In the genomic region with DNA sequence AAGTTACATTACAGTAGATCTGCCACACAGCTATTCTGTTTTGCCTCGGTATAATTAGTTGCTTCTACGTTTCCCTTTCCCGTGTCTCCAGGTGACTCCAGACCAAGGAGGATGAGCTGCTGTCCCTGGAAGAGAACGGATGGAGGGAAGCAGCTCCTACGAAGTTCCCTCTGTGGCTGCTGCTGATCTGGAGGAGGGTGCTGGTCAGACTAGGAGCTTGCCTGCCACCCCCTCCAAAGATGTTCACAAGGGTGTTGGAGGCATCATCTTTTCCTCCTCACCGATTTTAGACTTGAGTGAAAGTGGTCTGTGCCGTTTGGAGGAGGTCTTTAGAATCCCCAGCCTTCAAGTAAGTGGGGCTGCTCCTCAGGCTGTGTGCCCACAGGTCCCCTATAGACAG, we compare ENCODE assay signal across 1 cellular context.
TF ChIP-seq lines count a peak whose summit lies in the region.

No MANE protein-coding gene starts in this region.

TF ChIP-seq in GM23338, 12 proteins besides CTCF, POLR2A, EP300 and RAD21:
- TF ChIP-seq, protein P1, sequence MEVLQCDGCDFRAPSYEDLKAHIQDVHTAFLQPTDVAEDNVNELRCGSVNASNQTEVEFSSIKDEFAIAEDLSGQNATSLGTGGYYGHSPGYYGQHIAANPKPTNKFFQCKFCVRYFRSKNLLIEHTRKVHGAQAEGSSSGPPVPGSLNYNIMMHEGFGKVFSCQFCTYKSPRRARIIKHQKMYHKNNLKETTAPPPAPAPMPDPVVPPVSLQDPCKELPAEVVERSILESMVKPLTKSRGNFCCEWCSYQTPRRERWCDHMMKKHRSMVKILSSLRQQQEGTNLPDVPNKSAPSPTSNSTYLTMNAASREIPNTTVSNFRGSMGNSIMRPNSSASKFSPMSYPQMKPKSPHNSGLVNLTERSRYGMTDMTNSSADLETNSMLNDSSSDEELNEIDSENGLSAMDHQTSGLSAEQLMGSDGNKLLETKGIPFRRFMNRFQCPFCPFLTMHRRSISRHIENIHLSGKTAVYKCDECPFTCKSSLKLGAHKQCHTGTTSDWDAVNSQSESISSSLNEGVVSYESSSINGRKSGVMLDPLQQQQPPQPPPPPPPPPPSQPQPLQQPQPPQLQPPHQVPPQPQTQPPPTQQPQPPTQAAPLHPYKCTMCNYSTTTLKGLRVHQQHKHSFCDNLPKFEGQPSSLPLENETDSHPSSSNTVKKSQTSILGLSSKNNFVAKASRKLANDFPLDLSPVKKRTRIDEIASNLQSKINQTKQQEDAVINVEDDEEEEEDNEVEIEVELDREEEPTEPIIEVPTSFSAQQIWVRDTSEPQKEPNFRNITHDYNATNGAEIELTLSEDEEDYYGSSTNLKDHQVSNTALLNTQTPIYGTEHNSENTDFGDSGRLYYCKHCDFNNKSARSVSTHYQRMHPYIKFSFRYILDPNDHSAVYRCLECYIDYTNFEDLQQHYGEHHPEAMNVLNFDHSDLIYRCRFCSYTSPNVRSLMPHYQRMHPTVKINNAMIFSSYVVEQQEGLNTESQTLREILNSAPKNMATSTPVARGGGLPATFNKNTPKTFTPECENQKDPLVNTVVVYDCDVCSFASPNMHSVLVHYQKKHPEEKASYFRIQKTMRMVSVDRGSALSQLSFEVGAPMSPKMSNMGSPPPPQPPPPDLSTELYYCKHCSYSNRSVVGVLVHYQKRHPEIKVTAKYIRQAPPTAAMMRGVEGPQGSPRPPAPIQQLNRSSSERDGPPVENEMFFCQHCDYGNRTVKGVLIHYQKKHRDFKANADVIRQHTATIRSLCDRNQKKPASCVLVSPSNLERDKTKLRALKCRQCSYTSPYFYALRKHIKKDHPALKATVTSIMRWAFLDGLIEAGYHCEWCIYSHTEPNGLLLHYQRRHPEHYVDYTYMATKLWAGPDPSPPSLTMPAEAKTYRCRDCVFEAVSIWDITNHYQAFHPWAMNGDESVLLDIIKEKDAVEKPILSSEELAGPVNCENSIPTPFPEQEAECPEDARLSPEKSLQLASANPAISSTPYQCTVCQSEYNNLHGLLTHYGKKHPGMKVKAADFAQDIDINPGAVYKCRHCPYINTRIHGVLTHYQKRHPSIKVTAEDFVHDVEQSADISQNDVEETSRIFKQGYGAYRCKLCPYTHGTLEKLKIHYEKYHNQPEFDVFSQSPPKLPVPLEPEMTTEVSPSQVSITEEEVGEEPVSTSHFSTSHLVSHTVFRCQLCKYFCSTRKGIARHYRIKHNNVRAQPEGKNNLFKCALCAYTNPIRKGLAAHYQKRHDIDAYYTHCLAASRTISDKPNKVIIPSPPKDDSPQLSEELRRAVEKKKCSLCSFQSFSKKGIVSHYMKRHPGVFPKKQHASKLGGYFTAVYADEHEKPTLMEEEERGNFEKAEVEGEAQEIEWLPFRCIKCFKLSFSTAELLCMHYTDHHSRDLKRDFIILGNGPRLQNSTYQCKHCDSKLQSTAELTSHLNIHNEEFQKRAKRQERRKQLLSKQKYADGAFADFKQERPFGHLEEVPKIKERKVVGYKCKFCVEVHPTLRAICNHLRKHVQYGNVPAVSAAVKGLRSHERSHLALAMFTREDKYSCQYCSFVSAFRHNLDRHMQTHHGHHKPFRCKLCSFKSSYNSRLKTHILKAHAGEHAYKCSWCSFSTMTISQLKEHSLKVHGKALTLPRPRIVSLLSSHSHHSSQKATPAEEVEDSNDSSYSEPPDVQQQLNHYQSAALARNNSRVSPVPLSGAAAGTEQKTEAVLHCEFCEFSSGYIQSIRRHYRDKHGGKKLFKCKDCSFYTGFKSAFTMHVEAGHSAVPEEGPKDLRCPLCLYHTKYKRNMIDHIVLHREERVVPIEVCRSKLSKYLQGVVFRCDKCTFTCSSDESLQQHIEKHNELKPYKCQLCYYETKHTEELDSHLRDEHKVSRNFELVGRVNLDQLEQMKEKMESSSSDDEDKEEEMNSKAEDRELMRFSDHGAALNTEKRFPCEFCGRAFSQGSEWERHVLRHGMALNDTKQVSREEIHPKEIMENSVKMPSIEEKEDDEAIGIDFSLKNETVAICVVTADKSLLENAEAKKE (CRISPR knock-in tag; IDR thresholded peaks at IDR 0.05): no peak
- TF ChIP-seq ZNF114 (CRISPR knock-in tag; IDR thresholded peaks at IDR 0.05): no peak
- TF ChIP-seq POLR2AphosphoS5 (IDR thresholded peaks at IDR 0.05; ENCODE audit: low read depth): no peak
- TF ChIP-seq JUNB (IDR thresholded peaks at IDR 0.05; ENCODE audit: unreplicated experiment): no peak
- TF ChIP-seq, protein P2, sequence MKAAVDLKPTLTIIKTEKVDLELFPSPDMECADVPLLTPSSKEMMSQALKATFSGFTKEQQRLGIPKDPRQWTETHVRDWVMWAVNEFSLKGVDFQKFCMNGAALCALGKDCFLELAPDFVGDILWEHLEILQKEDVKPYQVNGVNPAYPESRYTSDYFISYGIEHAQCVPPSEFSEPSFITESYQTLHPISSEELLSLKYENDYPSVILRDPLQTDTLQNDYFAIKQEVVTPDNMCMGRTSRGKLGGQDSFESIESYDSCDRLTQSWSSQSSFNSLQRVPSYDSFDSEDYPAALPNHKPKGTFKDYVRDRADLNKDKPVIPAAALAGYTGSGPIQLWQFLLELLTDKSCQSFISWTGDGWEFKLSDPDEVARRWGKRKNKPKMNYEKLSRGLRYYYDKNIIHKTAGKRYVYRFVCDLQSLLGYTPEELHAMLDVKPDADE (IDR thresholded peaks at IDR 0.05): no peak
- no peak for TF ChIP-seq ZNF331 (CRISPR knock-in tag; IDR thresholded peaks at IDR 0.05; ENCODE audit: low read depth)
- no peak for TF ChIP-seq REST (IDR thresholded peaks at IDR 0.05; ENCODE audit: unreplicated experiment)
- no peak for TF ChIP-seq NANOG (IDR thresholded peaks at IDR 0.05; ENCODE audit: borderline replicate concordance)
- TF ChIP-seq CREB1 (CRISPR knock-in tag; IDR thresholded peaks at IDR 0.05; ENCODE audit: low read depth): no peak
- TF ChIP-seq STAT1 (IDR thresholded peaks at IDR 0.05; ENCODE audit: unreplicated experiment): no peak
- no peak for TF ChIP-seq EZH2phosphoT487 (IDR thresholded peaks at IDR 0.05; ENCODE audit: unreplicated experiment)
- TF ChIP-seq EZH2 (IDR thresholded peaks at IDR 0.05; ENCODE audit: low read depth, unreplicated experiment): no peak
